1 cellular context compared by ENCODE assay signal in the genomic region with DNA sequence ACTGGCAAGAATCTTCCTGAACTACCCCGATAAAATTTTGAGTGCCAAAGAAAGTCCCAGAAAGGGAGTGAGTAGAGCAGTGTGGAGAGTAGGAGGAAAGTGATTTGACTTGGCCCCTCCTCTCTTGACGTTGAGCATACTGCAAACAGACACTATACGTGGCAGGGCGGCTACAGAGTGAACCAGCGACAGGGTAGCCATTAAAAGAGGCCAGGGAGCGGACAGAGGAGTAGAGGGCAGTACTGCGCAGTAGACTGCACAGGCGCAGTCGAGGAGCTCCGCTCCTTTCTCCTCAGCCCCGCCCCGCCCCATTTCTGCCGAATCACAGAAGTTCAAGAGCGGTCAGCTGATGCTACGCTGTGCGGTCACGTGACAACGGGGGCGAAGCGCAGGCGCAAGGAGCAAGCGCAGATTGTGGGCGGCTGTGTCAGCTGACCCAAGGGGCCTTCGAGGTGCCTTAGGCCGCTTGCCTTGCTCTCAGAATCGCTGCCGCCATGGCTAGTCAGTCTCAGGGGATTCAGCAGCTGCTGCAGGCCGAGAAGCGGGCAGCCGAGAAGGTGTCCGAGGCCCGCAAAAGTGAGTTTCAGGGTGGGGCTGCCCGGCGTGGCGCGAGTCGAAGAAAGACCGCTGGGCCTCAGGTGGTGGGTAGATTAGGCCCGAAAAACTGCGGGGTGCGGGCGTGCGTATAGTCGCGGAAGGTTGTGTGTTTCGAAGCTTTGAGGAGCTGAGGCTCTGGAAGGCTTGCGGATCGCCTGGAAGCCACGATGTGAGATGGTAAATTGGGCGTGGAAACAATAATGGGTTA.
TF ChIP-seq lines count a peak whose summit lies in the region.

ATP6V1G1 (plus strand) TSS at position 425 of the 805 bp plus-strand sequence; CDS start at position 495, 70 bp downstream.

TF ChIP-seq in HEK293, 187 proteins besides CTCF, POLR2A, EP300 and RAD21 (continued from another document and continues in another):
- TF ChIP-seq, protein P1, sequence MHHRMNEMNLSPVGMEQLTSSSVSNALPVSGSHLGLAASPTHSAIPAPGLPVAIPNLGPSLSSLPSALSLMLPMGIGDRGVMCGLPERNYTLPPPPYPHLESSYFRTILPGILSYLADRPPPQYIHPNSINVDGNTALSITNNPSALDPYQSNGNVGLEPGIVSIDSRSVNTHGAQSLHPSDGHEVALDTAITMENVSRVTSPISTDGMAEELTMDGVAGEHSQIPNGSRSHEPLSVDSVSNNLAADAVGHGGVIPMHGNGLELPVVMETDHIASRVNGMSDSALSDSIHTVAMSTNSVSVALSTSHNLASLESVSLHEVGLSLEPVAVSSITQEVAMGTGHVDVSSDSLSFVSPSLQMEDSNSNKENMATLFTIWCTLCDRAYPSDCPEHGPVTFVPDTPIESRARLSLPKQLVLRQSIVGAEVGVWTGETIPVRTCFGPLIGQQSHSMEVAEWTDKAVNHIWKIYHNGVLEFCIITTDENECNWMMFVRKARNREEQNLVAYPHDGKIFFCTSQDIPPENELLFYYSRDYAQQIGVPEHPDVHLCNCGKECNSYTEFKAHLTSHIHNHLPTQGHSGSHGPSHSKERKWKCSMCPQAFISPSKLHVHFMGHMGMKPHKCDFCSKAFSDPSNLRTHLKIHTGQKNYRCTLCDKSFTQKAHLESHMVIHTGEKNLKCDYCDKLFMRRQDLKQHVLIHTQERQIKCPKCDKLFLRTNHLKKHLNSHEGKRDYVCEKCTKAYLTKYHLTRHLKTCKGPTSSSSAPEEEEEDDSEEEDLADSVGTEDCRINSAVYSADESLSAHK (tag by site-specific recombination; IDR thresholded peaks at IDR 0.05): no peak
- TF ChIP-seq ZNF501 (tag by site-specific recombination; IDR thresholded peaks at IDR 0.05) (no peak; the same call in 1 of the 2 replicates), ZNF76 (tag by site-specific recombination; IDR thresholded peaks at IDR 0.05; ENCODE audit: borderline replicate concordance, low read depth) (no peak), ZNF175 (tag by site-specific recombination; IDR thresholded peaks at IDR 0.05) (no peak), ZNF658 (tag by site-specific recombination; IDR thresholded peaks at IDR 0.05) (no peak), PRDM6 (tag by site-specific recombination; IDR thresholded peaks at IDR 0.05) (no peak), SALL2 (tag by site-specific recombination; IDR thresholded peaks at IDR 0.05; ENCODE audit: borderline replicate concordance) (no peak), ZNF677 (tag by site-specific recombination; IDR thresholded peaks at IDR 0.05) (no peak), ZBTB26 (tag by site-specific recombination; optimal IDR thresholded peaks at IDR 0.05) (peak; percentile 20), OSR2 (tag by site-specific recombination; IDR thresholded peaks at IDR 0.05) (no peak), KLF17 (tag by site-specific recombination; IDR thresholded peaks at IDR 0.05) (peak; percentile 58; the same call in 1 of the 2 replicates), ZNF24 (tag by site-specific recombination; IDR thresholded peaks at IDR 0.05) (peak; percentile 83; the same call in 1 of the 2 replicates), ZNF600 (tag by site-specific recombination; IDR thresholded peaks at IDR 0.05) (no peak), ZNF529 (tag by site-specific recombination; IDR thresholded peaks at IDR 0.05; ENCODE audit: insufficient replicate concordance) (no peak), ZNF148 (tag by site-specific recombination; IDR thresholded peaks at IDR 0.05; ENCODE audit: borderline replicate concordance) (no peak), ZNF423 (tag by site-specific recombination; IDR thresholded peaks at IDR 0.05) (no peak), ZSCAN16 (tag by site-specific recombination; IDR thresholded peaks at IDR 0.05) (no peak), GLI4 (tag by site-specific recombination; IDR thresholded peaks at IDR 0.05) (no peak), ZNF26 (tag by site-specific recombination; IDR thresholded peaks at IDR 0.05) (no peak), ZNF398 (tag by site-specific recombination; IDR thresholded peaks at IDR 0.05) (no peak), GLIS1 (tag by site-specific recombination; IDR thresholded peaks at IDR 0.05) (no peak), ZNF510 (tag by site-specific recombination; IDR thresholded peaks at IDR 0.05; ENCODE audit: insufficient replicate concordance) (no peak), ZNF626 (tag by site-specific recombination; IDR thresholded peaks at IDR 0.05) (no peak), ZNF324 (tag by site-specific recombination; IDR thresholded peaks at IDR 0.05) (0 out of 2 replicates have a peak, but pooled peaks have one; percentile 17), ZNF19 (tag by site-specific recombination; IDR thresholded peaks at IDR 0.05; ENCODE audit: low read depth) (no peak), ZNF302 (tag by site-specific recombination; IDR thresholded peaks at IDR 0.05; ENCODE audit: low read depth) (no peak), ZSCAN23 (tag by site-specific recombination; IDR thresholded peaks at IDR 0.05) (no peak), ZNF274 (IDR thresholded peaks at IDR 0.05; ENCODE audit: low read length) (no peak), ZNF274 (tag by site-specific recombination; IDR thresholded peaks at IDR 0.05; ENCODE audit: borderline replicate concordance) (no peak), ZNF610 (tag by site-specific recombination; IDR thresholded peaks at IDR 0.05; ENCODE audit: borderline replicate concordance) (no peak)
- TF ChIP-seq, protein P2, sequence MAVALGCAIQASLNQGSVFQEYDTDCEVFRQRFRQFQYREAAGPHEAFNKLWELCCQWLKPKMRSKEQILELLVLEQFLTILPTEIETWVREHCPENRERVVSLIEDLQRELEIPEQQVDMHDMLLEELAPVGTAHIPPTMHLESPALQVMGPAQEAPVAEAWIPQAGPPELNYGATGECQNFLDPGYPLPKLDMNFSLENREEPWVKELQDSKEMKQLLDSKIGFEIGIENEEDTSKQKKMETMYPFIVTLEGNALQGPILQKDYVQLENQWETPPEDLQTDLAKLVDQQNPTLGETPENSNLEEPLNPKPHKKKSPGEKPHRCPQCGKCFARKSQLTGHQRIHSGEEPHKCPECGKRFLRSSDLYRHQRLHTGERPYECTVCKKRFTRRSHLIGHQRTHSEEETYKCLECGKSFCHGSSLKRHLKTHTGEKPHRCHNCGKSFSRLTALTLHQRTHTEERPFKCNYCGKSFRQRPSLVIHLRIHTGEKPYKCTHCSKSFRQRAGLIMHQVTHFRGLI (tag by site-specific recombination; IDR thresholded peaks at IDR 0.05): no peak
- TF ChIP-seq, protein P3, sequence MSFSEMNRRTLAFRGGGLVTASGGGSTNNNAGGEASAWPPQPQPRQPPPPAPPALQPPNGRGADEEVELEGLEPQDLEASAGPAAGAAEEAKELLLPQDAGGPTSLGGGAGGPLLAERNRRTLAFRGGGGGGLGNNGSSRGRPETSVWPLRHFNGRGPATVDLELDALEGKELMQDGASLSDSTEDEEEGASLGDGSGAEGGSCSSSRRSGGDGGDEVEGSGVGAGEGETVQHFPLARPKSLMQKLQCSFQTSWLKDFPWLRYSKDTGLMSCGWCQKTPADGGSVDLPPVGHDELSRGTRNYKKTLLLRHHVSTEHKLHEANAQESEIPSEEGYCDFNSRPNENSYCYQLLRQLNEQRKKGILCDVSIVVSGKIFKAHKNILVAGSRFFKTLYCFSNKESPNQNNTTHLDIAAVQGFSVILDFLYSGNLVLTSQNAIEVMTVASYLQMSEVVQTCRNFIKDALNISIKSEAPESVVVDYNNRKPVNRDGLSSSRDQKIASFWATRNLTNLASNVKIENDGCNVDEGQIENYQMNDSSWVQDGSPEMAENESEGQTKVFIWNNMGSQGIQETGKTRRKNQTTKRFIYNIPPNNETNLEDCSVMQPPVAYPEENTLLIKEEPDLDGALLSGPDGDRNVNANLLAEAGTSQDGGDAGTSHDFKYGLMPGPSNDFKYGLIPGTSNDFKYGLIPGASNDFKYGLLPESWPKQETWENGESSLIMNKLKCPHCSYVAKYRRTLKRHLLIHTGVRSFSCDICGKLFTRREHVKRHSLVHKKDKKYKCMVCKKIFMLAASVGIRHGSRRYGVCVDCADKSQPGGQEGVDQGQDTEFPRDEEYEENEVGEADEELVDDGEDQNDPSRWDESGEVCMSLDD (tag by site-specific recombination; IDR thresholded peaks at IDR 0.05): peak; percentile 79
- TF ChIP-seq, protein P4, sequence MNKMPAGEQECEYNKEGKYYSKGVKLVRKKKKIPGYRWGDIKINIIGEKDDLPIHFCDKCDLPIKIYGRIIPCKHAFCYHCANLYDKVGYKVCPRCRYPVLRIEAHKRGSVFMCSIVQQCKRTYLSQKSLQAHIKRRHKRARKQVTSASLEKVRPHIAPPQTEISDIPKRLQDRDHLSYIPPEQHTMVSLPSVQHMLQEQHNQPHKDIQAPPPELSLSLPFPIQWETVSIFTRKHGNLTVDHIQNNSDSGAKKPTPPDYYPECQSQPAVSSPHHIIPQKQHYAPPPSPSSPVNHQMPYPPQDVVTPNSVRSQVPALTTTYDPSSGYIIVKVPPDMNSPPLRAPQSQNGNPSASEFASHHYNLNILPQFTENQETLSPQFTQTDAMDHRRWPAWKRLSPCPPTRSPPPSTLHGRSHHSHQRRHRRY (tag by site-specific recombination; IDR thresholded peaks at IDR 0.05): no peak
- TF ChIP-seq, protein P5, sequence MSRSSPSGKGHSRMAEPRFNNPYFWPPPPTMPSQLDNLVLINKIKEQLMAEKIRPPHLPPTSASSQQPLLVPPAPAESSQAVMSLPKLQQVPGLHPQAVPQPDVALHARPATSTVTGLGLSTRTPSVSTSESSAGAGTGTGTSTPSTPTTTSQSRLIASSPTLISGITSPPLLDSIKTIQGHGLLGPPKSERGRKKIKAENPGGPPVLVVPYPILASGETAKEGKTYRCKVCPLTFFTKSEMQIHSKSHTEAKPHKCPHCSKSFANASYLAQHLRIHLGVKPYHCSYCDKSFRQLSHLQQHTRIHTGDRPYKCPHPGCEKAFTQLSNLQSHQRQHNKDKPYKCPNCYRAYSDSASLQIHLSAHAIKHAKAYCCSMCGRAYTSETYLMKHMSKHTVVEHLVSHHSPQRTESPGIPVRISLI (tag by site-specific recombination; IDR thresholded peaks at IDR 0.05): no peak
